ENCODE assay signal across 7 cellular contexts in the genomic region with DNA sequence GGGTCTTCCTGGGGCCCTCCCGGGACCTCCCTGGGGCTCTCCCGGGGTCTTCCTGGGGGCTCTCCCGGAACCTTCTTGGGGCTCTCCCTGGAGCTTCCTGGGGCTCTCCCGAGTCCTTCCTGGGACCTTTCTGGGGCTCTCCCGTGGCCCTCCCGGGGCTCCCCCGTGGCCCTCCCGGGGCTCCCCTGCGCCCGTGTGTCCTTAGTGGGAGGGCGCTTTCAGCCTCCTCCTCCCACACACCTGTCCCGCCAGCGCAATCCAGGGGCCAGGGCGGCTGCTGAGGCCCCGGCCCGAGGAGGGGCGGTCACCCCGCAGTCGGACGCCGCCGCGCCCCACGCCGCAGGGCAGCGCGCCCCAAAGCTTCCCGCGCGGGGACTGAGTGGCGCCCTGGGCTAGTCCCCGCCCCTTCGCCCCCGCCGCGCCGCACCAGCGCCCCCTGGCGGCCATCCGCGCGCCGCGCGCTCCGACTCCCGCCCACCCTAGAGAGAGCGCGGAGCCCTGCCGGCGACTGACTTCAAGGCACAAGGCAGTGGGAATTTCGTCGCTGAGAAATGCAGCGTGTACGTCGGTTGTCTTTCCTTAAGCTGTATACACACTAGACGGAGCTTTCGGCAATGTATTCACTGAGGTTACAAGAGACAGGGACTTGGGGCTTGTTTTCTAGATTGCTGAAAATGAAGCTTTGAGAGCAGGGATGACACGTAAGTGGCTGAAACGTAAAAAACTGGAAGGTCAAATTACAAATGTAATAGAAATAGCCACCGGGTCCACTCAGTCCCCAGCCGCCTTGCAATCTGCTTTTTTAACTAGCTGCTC. TPM values are rescaled to one million over a fixed set of nuclear protein-coding genes. Genes with fewer than 3 reads are reported as not detected.
DNase-seq lines count a peak whose midpoint lies in the region; ATAC-seq and TF ChIP-seq lines count a peak whose summit lies in the region.

No MANE protein-coding gene starts in this region.

- no peak overlapping the region for H3K27ac Mint-ChIP-seq in T-helper 2 cell treated with Interferon-gamma antibody and Interleukin-4, amounts not matched to agents 5 μg/mL and 100 μg/mL, for 36 hours

- peaks cover 4% of the 10 kb centered on the region for H3K4me1 Mint-ChIP-seq in T-helper 2 cell treated with Interferon-gamma antibody and Interleukin-4, amounts not matched to agents 5 μg/mL and 100 μg/mL, for 36 hours (ENCODE audit: low read depth)

- H3K27me3 ChIP-seq in gastrocnemius medialis: peaks cover 8 to 11% (median 11%) of the 10 kb centered on the region in 3 donors

- H3K4me1 ChIP-seq in gastrocnemius medialis: peaks cover 0 to 4% of the 10 kb centered on the region in 2 donors

- no peak overlapping the region for H3K27ac ChIP-seq in gastrocnemius medialis

- TF ChIP-seq POLR2A in NB4 (IDR thresholded peaks at IDR 0.05; ENCODE audit: extremely low read depth, insufficient read length) (no peak), gastrocnemius medialis (IDR thresholded peaks at IDR 0.05) (no peak)

- TF ChIP-seq CTCF in GM12874 (IDR thresholded peaks at IDR 0.05; ENCODE audit: insufficient read depth, low read depth, low read length) (peak; percentile 89), NB4 (IDR thresholded peaks at IDR 0.05; ENCODE audit: low read depth, low read length) (peak; percentile 73), astrocyte of the cerebellum (IDR thresholded peaks at IDR 0.05; ENCODE audit: low read depth, low read length, missing control alignments) (peak; percentile 72), gastrocnemius medialis (IDR thresholded peaks at IDR 0.05 in 4 of 5, conservative IDR thresholded peaks at IDR 0.05 in 1 of 5) (peak; percentile 78 to 99 (median 93))

- no peaks in the 10 kb centered on the region for H3K9me3 Mint-ChIP-seq in T-helper 2 cell treated with Interferon-gamma antibody and Interleukin-4, amounts not matched to agents 5 μg/mL and 100 μg/mL, for 36 hours

- H3K9me3 ChIP-seq in gastrocnemius medialis: no peaks in the 10 kb centered on the region

- ATAC-seq in HG02588 (IDR thresholded peaks at IDR 0.05; ENCODE audit: unreplicated experiment) (peak; percentile 88), gastrocnemius medialis (peak; percentile 95 to 100)

- H3K4me3 ChIP-seq in NB4 (ENCODE audit: low read depth, low read length) (peak overlapping the region; percentile 36), astrocyte of the cerebellum (ENCODE audit: low read depth, low read length) (peak overlapping the region; percentile 24), gastrocnemius medialis (peak overlapping the region; percentile 8 to 61 (median 38))

- intact Hi-C loops in gastrocnemius medialis (cut with DNase I; ENCODE audit: low total_unique reads): loop anchor here (1.0 to 5.0 kb wide), 3 partner anchors 155 to 433 kb away; no protein-coding TSS in a partner anchor

- H3K36me3 Mint-ChIP-seq in T-helper 2 cell treated with Interferon-gamma antibody and Interleukin-4, amounts not matched to agents 5 μg/mL and 100 μg/mL, for 36 hours (ENCODE audit: low read depth): no peaks in the 10 kb centered on the region

- H3K4me3 Mint-ChIP-seq in T-helper 2 cell treated with Interferon-gamma antibody and Interleukin-4, amounts not matched to agents 5 μg/mL and 100 μg/mL, for 36 hours: peak overlapping the region; percentile 72

- peaks cover 23% of the 10 kb centered on the region for H3K27me3 Mint-ChIP-seq in T-helper 2 cell treated with Interferon-gamma antibody and Interleukin-4, amounts not matched to agents 5 μg/mL and 100 μg/mL, for 36 hours (ENCODE audit: low read depth)

- DNase-seq in NB4 (ENCODE audit: low read depth) (peak; percentile 91), astrocyte of the cerebellum (ENCODE audit: low read depth) (peak; percentile 12), iPS DF 19.7 (ENCODE audit: low read depth, low spot score) (peak; percentile 40), gastrocnemius medialis (peak; percentile 19 to 52)
- peak; percentile 78 for DNase-seq in T-helper 2 cell treated with Interferon-gamma antibody and Interleukin-4, amounts not matched to agents 5 μg/mL and 100 μg/mL, for 36 hours (ENCODE audit: low spot score)

- H3K36me3 ChIP-seq in gastrocnemius medialis: no peaks in the 10 kb centered on the region

- in situ Hi-C loops in astrocyte of the cerebellum (cut with HindIII; ENCODE audit: low sequenced_read_pairs) (loop anchor here (5.0 to 25.0 kb wide), 2 partner anchors 153 to 408 kb away; no protein-coding TSS in a partner anchor), gastrocnemius medialis (cut with MboI; ENCODE audit: low sequenced_read_pairs in 4 of 4) (loop anchor here in 3 of 4 donors (5.0 to 25.0 kb wide), 4 partner anchors 158 to 420 kb away; no protein-coding TSS in a partner anchor)

RNA-seq across cellular contexts. Expression of gene INSIG1, which starts 47.1 kb away (rescaled TPM):
- 10 to 100 TPM; 11.1 to 15.9 (median 14.0) TPM for total RNA-seq in gastrocnemius medialis

Comparison
In these comparisons a context has a peak if more than half of its experiments do, and no peak if none do; other contexts are left out.
1. DNase-seq: peak in every context shown above with its lines; median percentile 91 in NB4; 78 in T-helper 2 cell treated with Interferon-gamma antibody and Interleukin-4, amounts not matched to agents 5 μg/mL and 100 μg/mL, for 36 hours; 40 in iPS DF 19.7; 36 in gastrocnemius medialis; 12 in astrocyte of the cerebellum.